21 cellular contexts compared by ENCODE assay signal in genomic region chr21:16437586-16437985, GRCh38.
"Had no signal": no experiment of that assay in that cellular context is flagged by ENCODE, and none has a peak within 500 bp of the region (broad histone marks: within the 10 kb centered on the region; RNA-seq: fewer than 3 reads in every experiment).

No MANE protein-coding gene starts in this region.

- H3K4me1 Mint-ChIP-seq: memory B cell; naive thymus-derived CD4-positive, alpha-beta T cell; stimulated activated memory B cell treated with anti-CD40 and anti-IgM and Interleukin-4, amounts not matched to agents 10 μg/mL and 1 μg/mL and 100 μg/mL, for 72 hours; stimulated activated naive CD8-positive, alpha-beta T cell treated with anti-CD3 and anti-CD28 coated beads, Interleukin-15, amount 100 ng/mL, for 72 hours had no signal

- H3K4me3 Mint-ChIP-seq: memory B cell; naive thymus-derived CD4-positive, alpha-beta T cell; natural killer cell treated with Interleukin-12 subunit alpha and Interleukin-12 subunit beta and Interleukin-15 and Interleukin-18, amount 100 ng/mL, for 72 hours; stimulated activated memory B cell treated with anti-CD40 and anti-IgM and Interleukin-4, amounts not matched to agents 10 μg/mL and 1 μg/mL and 100 μg/mL, for 72 hours; stimulated activated naive CD8-positive, alpha-beta T cell treated with anti-CD3 and anti-CD28 coated beads, Interleukin-15, amount 100 ng/mL, for 72 hours had no signal

- H3K36me3 Mint-ChIP-seq: memory B cell; naive thymus-derived CD4-positive, alpha-beta T cell; stimulated activated memory B cell treated with anti-CD40 and anti-IgM and Interleukin-4, amounts not matched to agents 10 μg/mL and 1 μg/mL and 100 μg/mL, for 72 hours had no signal

- H3K27ac Mint-ChIP-seq: memory B cell; naive thymus-derived CD4-positive, alpha-beta T cell; natural killer cell treated with Interleukin-12 subunit alpha and Interleukin-12 subunit beta and Interleukin-15 and Interleukin-18, amount 100 ng/mL, for 72 hours; stimulated activated memory B cell treated with anti-CD40 and anti-IgM and Interleukin-4, amounts not matched to agents 10 μg/mL and 1 μg/mL and 100 μg/mL, for 72 hours; stimulated activated naive CD8-positive, alpha-beta T cell treated with anti-CD3 and anti-CD28 coated beads, Interleukin-15, amount 100 ng/mL, for 72 hours had no signal

- DNase-seq: islet precursor cell; left ventricle myocardium inferior; midbrain; mucosa of descending colon; naive thymus-derived CD4-positive, alpha-beta T cell; pancreas; psoas muscle; right lobe of liver; stimulated activated CD4-positive, alpha-beta T cell treated with anti-CD3 and anti-CD28 coated beads, Interleukin-1b, Interleukin-23, amount 100 ng/mL, for 48 hours; stimulated activated CD4-positive, alpha-beta T cell treated with anti-CD3 and anti-CD28 coated beads, Interleukin-2, amount 100 ng/mL, for 48 hours; stimulated activated CD4-positive, alpha-beta T cell treated with anti-CD3 and anti-CD28 coated beads, Interleukin-4, amount 100 ng/mL, for 4 hours; stimulated activated CD8-positive, alpha-beta memory T cell treated with anti-CD3 and anti-CD28 coated beads, Interleukin-4, amount 100 ng/mL, for 48 hours; stimulated activated naive CD4-positive, alpha-beta T cell treated with Interleukin-2 at 50 U/mL for 16 hours; stimulated activated naive CD8-positive, alpha-beta T cell treated with anti-CD3 and anti-CD28 coated beads, Interleukin-15, amount 100 ng/mL, for 72 hours; testis; thyroid gland; transverse colon; upper lobe of left lung had no signal

- H3K9me3 Mint-ChIP-seq: memory B cell; naive thymus-derived CD4-positive, alpha-beta T cell; stimulated activated memory B cell treated with anti-CD40 and anti-IgM and Interleukin-4, amounts not matched to agents 10 μg/mL and 1 μg/mL and 100 μg/mL, for 72 hours; stimulated activated naive CD8-positive, alpha-beta T cell treated with anti-CD3 and anti-CD28 coated beads, Interleukin-15, amount 100 ng/mL, for 72 hours had no signal

- ATAC-seq: mucosa of descending colon; naive thymus-derived CD4-positive, alpha-beta T cell; natural killer cell treated with Interleukin-12 subunit alpha and Interleukin-12 subunit beta and Interleukin-15 and Interleukin-18, amount 100 ng/mL, for 72 hours; pancreas; psoas muscle; stimulated activated memory B cell treated with anti-CD40 and anti-IgM and Interleukin-4, amounts not matched to agents 10 μg/mL and 1 μg/mL and 100 μg/mL, for 72 hours; stimulated activated naive CD8-positive, alpha-beta T cell treated with anti-CD3 and anti-CD28 coated beads, Interleukin-15, amount 100 ng/mL, for 72 hours had no signal

- H3K27me3 Mint-ChIP-seq: memory B cell; naive thymus-derived CD4-positive, alpha-beta T cell; natural killer cell treated with Interleukin-12 subunit alpha and Interleukin-12 subunit beta and Interleukin-15 and Interleukin-18, amount 100 ng/mL, for 72 hours; stimulated activated memory B cell treated with anti-CD40 and anti-IgM and Interleukin-4, amounts not matched to agents 10 μg/mL and 1 μg/mL and 100 μg/mL, for 72 hours; stimulated activated naive CD8-positive, alpha-beta T cell treated with anti-CD3 and anti-CD28 coated beads, Interleukin-15, amount 100 ng/mL, for 72 hours had no signal
